In genomic region chr13:42753697-42754096, GRCh38 we compare ENCODE assay signal across 28 cellular contexts. TPM values are rescaled to one million over a fixed set of nuclear protein-coding genes. Genes with fewer than 3 reads are reported as not detected.
A peak's percentile ranks its signal among the peaks of the same experiment; 100 is the strongest.
DNase-seq lines count a peak whose midpoint lies in the region; TF ChIP-seq lines count a peak whose summit lies in the region.
"Had no signal": no experiment of that assay in that cellular context is flagged by ENCODE, and none has a peak within 500 bp of the region (broad histone marks: within the 10 kb centered on the region; RNA-seq: fewer than 3 reads in every experiment).

No MANE protein-coding gene starts in this region.

- peak overlapping the region; percentile 84 for H3K27ac Mint-ChIP-seq in nephron progenitor cell
- no peak overlapping the region for H3K27ac Mint-ChIP-seq in progenitor cell of endocrine pancreas
- H3K27ac Mint-ChIP-seq: activated naive CD8-positive, alpha-beta T cell treated with anti-CD3 and anti-CD28 coated beads, Interleukin-2, amount 50 U/mL, for 24 hours; activated T-cell treated with anti-CD3 and anti-CD28 coated beads, Interleukin-2, amount 50 U/mL, for 24 hours; immature natural killer cell; natural killer cell had no signal

- H3K4me1 Mint-ChIP-seq in nephron progenitor cell (peaks cover 35% of the 10 kb centered on the region), progenitor cell of endocrine pancreas (ENCODE audit: low read depth) (peaks cover 7% of the 10 kb centered on the region)
- H3K4me1 Mint-ChIP-seq: immature natural killer cell, natural killer cell had no signal

- in situ Hi-C loops in GM13977 (cut with MboI; ENCODE audit: low pct_unique_long_range_greater_than_20kb, low sequenced_read_pairs, unreplicated experiment): no loop called here

- H3K36me3 ChIP-seq in suprapubic skin: no peaks in the 10 kb centered on the region
- H3K36me3 ChIP-seq: BE2C, prostate gland had no signal

- no peak overlapping the region for H3K4me3 Mint-ChIP-seq in nephron progenitor cell
- no peak overlapping the region for H3K4me3 Mint-ChIP-seq in progenitor cell of endocrine pancreas (ENCODE audit: low read depth)
- H3K4me3 Mint-ChIP-seq: activated naive CD8-positive, alpha-beta T cell treated with anti-CD3 and anti-CD28 coated beads, Interleukin-2, amount 50 U/mL, for 24 hours; activated T-cell treated with anti-CD3 and anti-CD28 coated beads, Interleukin-2, amount 50 U/mL, for 24 hours; immature natural killer cell; natural killer cell had no signal

- H3K9me3 Mint-ChIP-seq in nephron progenitor cell (peaks cover 13% of the 10 kb centered on the region), progenitor cell of endocrine pancreas (ENCODE audit: low read depth) (peaks cover 7% of the 10 kb centered on the region)
- H3K9me3 Mint-ChIP-seq: activated naive CD8-positive, alpha-beta T cell treated with anti-CD3 and anti-CD28 coated beads, Interleukin-2, amount 50 U/mL, for 24 hours; activated T-cell treated with anti-CD3 and anti-CD28 coated beads, Interleukin-2, amount 50 U/mL, for 24 hours; natural killer cell had no signal

- no peaks in the 10 kb centered on the region for H3K9me3 ChIP-seq in suprapubic skin
- H3K9me3 ChIP-seq: BE2C, prostate gland had no signal

- TF ChIP-seq CTCF in cardiac fibroblast (IDR thresholded peaks at IDR 0.05; ENCODE audit: low read depth, low read length) (no peak), nephron progenitor cell (IDR thresholded peaks at IDR 0.05) (no peak), suprapubic skin (IDR thresholded peaks at IDR 0.05) (no peak), progenitor cell of endocrine pancreas (IDR thresholded peaks at IDR 0.05; ENCODE audit: unreplicated experiment) (no peak), GM13977 (IDR thresholded peaks at IDR 0.05; ENCODE audit: extremely low read depth, insufficient read depth, missing control alignments) (no peak)

- H3K27me3 ChIP-seq in suprapubic skin: no peaks in the 10 kb centered on the region
- H3K27me3 ChIP-seq: BE2C had no signal

- no peaks in the 10 kb centered on the region for H3K4me1 ChIP-seq in suprapubic skin
- H3K4me1 ChIP-seq: prostate gland had no signal

- DNase-seq in DMS153 treated with DMSO at 0.1 percent for 48 hours (lab: John Stamatoyannopoulos, UW; ENCODE audit: unreplicated experiment): peak; percentile 24
- DNase-seq in NCI-H187 treated with DMSO at 0.1 percent for 48 hours (lab: John Stamatoyannopoulos, UW): peak; percentile 40
- peak; percentile 18 to 46 for DNase-seq in cardiac fibroblast (ENCODE audit: low read depth in 2 of 2)
- peak; percentile 6 for DNase-seq in nephron progenitor cell
- DNase-seq in AG08396 (ENCODE audit: low spot score): no peak
- DNase-seq in suprapubic skin (ENCODE audit: low spot score in 2 of 2): no peak
- no peak for DNase-seq in progenitor cell of endocrine pancreas (ENCODE audit: low spot score, unreplicated experiment)
- DNase-seq in GM13977 (ENCODE audit: low spot score): no peak
- DNase-seq: activated CD4-positive, alpha-beta T cell treated with anti-CD3 and anti-CD28 coated beads for 1 hour; activated gamma-delta T cell treated with Interleukin-2 at 50 U/mL for 16 hours; activated naive CD8-positive, alpha-beta T cell treated with anti-CD3 and anti-CD28 coated beads, Interleukin-2, amount 50 U/mL, for 24 hours; activated T-cell treated with anti-CD3 and anti-CD28 coated beads, Interleukin-2, amount 50 U/mL, for 24 hours; BE2C; effector CD8-positive, alpha-beta T cell; erythroblast; foreskin melanocyte; immature natural killer cell; natural killer cell; NCI-H2029 treated with DMSO at 0.1 percent for 48 hours; substantia nigra had no signal

- no peak for TF ChIP-seq EP300 in suprapubic skin (IDR thresholded peaks at IDR 0.05)

- H3K4me3 ChIP-seq in cardiac fibroblast (replicated peaks in 1 of 2; ENCODE audit: low read depth in 2 of 2, low read length in 2 of 2) (no peak overlapping the region), suprapubic skin (no peak overlapping the region)
- H3K4me3 ChIP-seq: prostate gland had no signal

- WGBS in suprapubic skin: 71% methylated on average over 5 of the region's 5 CpGs

- peaks cover 8% of the 10 kb centered on the region for H3K36me3 Mint-ChIP-seq in nephron progenitor cell (ENCODE audit: low read depth)
- H3K36me3 Mint-ChIP-seq in progenitor cell of endocrine pancreas (ENCODE audit: insufficient read depth): peaks cover 2% of the 10 kb centered on the region
- H3K36me3 Mint-ChIP-seq: immature natural killer cell, natural killer cell had no signal

- H3K27ac ChIP-seq in suprapubic skin: no peak overlapping the region
- H3K27ac ChIP-seq: prostate gland had no signal

- H3K27me3 Mint-ChIP-seq in nephron progenitor cell (ENCODE audit: low read depth, poor library complexity) (no peaks in the 10 kb centered on the region), progenitor cell of endocrine pancreas (peaks cover 41% of the 10 kb centered on the region)

- no peak for TF ChIP-seq POLR2A in suprapubic skin (IDR thresholded peaks at IDR 0.05)

RNA-seq across cellular contexts. Expression of gene FAM216B, which starts 27.7 kb away (rescaled TPM):
- not detected for total RNA-seq in suprapubic skin
- total RNA-seq in progenitor cell of endocrine pancreas: not detected in 2 replicates
- total RNA-seq: A673; activated CD8-positive, alpha-beta memory T cell treated with anti-CD3 and anti-CD28 coated beads for 36 hours; HepG2; left lobe of liver; LHCN-M2; natural killer cell; prostate gland; skeletal muscle tissue; T-helper 1 cell treated with Interleukin-12 subunit alpha and Interleukin-12 subunit beta and Interleukin-4 antibody, amounts not matched to agents 30 ng/mL and 1 ng/mL, for 36 hours had no signal

Comparison
In these comparisons a context has a peak if more than half of its experiments do, and no peak if none do; other contexts are left out.
1. DNase-seq: peak in DMS153 treated with DMSO at 0.1 percent for 48 hours (single experiment), NCI-H187 treated with DMSO at 0.1 percent for 48 hours (single experiment), cardiac fibroblast (2 of 2) and nephron progenitor cell (single experiment); none in AG08396 (single experiment), suprapubic skin (0 of 2), progenitor cell of endocrine pancreas (single experiment) and GM13977 (single experiment).